In the genomic region with DNA sequence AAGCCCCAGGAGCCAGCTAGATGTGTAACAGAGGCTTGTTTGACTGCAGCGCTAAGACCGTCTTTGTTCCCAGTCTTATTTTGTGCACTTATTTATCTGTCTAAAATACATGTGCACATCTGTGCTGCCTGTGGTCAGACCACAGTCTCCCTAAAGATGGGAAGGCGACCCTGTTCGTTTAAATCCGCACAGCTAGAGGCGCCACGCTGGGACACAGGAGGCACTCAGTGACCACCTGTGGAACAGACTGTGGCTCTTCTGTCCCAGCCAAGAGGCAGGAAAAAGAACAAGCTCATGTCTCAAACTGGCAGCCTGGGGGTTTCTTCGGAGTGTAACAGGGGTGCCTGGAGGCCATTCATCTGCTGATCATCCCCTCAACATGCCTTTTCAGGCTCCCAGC, we compare ENCODE assay signal across 25 cellular contexts.
DNase-seq lines count a peak whose midpoint lies in the region; ATAC-seq, FAIRE-seq and TF ChIP-seq lines count a peak whose summit lies in the region.
"Had no signal": no experiment of that assay in that cellular context is flagged by ENCODE, and none has a peak within 500 bp of the region (broad histone marks: within the 10 kb centered on the region; RNA-seq: fewer than 3 reads in every experiment).

No MANE protein-coding gene starts in this region.

- TF ChIP-seq EP300 in transverse colon (IDR thresholded peaks at IDR 0.05; ENCODE audit: low read depth): no peak

- 80 to 100% methylated on average over 2 to 8 of the region's 8 CpGs for WGBS in transverse colon (ENCODE audit: low coverage in 1 of 2), 2 donors

- no peaks in the 10 kb centered on the region for H3K36me3 ChIP-seq in transverse colon
- H3K36me3 ChIP-seq: adrenal gland, gastroesophageal sphincter, lower lobe of right lung, Peyer's patch, spleen, thoracic aorta had no signal

- in situ Hi-C loops in transverse colon (cut with MboI; ENCODE audit: low pct_ligation_motif_present in 1 of 4, low pct_unique_long_range_greater_than_20kb in 1 of 4, low sequenced_read_pairs in 3 of 4): loop anchor here (5.0 to 25.0 kb wide), 6 partner anchors 70 to 440 kb away; partner anchors contain the start of gene FGD2 (in 1 of the 4)

- H3K4me3 Mint-ChIP-seq in activated CD4-positive, alpha-beta T cell treated with anti-CD3 and anti-CD28 coated beads for 36 hours: no peak overlapping the region
- no peak overlapping the region for H3K4me3 Mint-ChIP-seq in activated CD8-positive, alpha-beta T cell treated with anti-CD3 and anti-CD28 coated beads, Interleukin-2, amount 10 ng/mL, durations not matched to agents 7 days and 5 days
- H3K4me3 Mint-ChIP-seq in neural crest cell: no peak overlapping the region

- H3K27ac ChIP-seq in transverse colon: no peak overlapping the region
- H3K27ac ChIP-seq: adrenal gland, gastroesophageal sphincter, HL-60, lower lobe of right lung, Peyer's patch, thoracic aorta had no signal

- CTCF ChIA-PET in activated CD4-positive, alpha-beta T cell treated with anti-CD3 and anti-CD28 coated beads for 36 hours (lab: Charles Lee): interaction anchor here (0.7 to 4.1 kb wide), 4 partner anchors 10 to 476 kb away, joined by 4 to 29 read pairs (median 6); no protein-coding TSS in a partner anchor
- CTCF ChIA-PET in activated CD8-positive, alpha-beta T cell treated with anti-CD3 and anti-CD28 coated beads, Interleukin-2, amount 10 ng/mL, durations not matched to agents 7 days and 5 days (lab: Charles Lee): interaction anchor here (1.0 to 12.5 kb wide), 8 partner anchors 10 to 247 kb away, joined by 3 to 375 read pairs (median 8); no protein-coding TSS in a partner anchor

- ATAC-seq in activated CD4-positive, alpha-beta T cell treated with anti-CD3 and anti-CD28 coated beads for 36 hours: no peak
- ATAC-seq in activated CD8-positive, alpha-beta T cell treated with anti-CD3 and anti-CD28 coated beads, Interleukin-2, amount 10 ng/mL, durations not matched to agents 7 days and 5 days: no peak
- no peak for ATAC-seq in left lobe of liver
- ATAC-seq: gastroesophageal sphincter, HepG2, lower lobe of right lung had no signal

- no peak overlapping the region for H3K4me3 ChIP-seq in transverse colon
- H3K4me3 ChIP-seq: adrenal gland, gastroesophageal sphincter, lower lobe of right lung, Peyer's patch, spleen, thoracic aorta had no signal

- H3K9me3 ChIP-seq in transverse colon: no peaks in the 10 kb centered on the region
- H3K9me3 ChIP-seq: adrenal gland, gastroesophageal sphincter, lower lobe of right lung, Peyer's patch, spleen, thoracic aorta had no signal

- no peak for FAIRE-seq in GM19239 (lab: Jason Lieb, UNC)
- FAIRE-seq: A204.1, HepG2, keratinocyte had no signal

- H3K4me1 Mint-ChIP-seq in activated CD4-positive, alpha-beta T cell treated with anti-CD3 and anti-CD28 coated beads for 36 hours: peaks cover 26% of the 10 kb centered on the region
- peaks cover 56% of the 10 kb centered on the region for H3K4me1 Mint-ChIP-seq in activated CD8-positive, alpha-beta T cell treated with anti-CD3 and anti-CD28 coated beads, Interleukin-2, amount 10 ng/mL, durations not matched to agents 7 days and 5 days (ENCODE audit: low read depth)
- H3K4me1 Mint-ChIP-seq in neural crest cell: peaks cover 53% of the 10 kb centered on the region

- H3K9me3 Mint-ChIP-seq in activated CD4-positive, alpha-beta T cell treated with anti-CD3 and anti-CD28 coated beads for 36 hours (ENCODE audit: low read depth): no peaks in the 10 kb centered on the region
- H3K9me3 Mint-ChIP-seq in activated CD8-positive, alpha-beta T cell treated with anti-CD3 and anti-CD28 coated beads, Interleukin-2, amount 10 ng/mL, durations not matched to agents 7 days and 5 days (ENCODE audit: insufficient read depth): no peaks in the 10 kb centered on the region
- H3K9me3 Mint-ChIP-seq in neural crest cell: no peaks in the 10 kb centered on the region

- peaks cover 0 to 20% (median 0%) of the 10 kb centered on the region in 4 donors for H3K4me1 ChIP-seq in transverse colon

- no peak for DNase-seq in activated CD4-positive, alpha-beta T cell treated with anti-CD3 and anti-CD28 coated beads for 36 hours
- DNase-seq in activated CD4-positive, alpha-beta T cell treated with anti-CD3 and anti-CD28 coated beads for 48 hours: no peak
- peak; percentile 33 for DNase-seq in CMK (ENCODE audit: low read depth)
- no peak for DNase-seq in activated CD8-positive, alpha-beta T cell treated with anti-CD3 and anti-CD28 coated beads, Interleukin-2, amount 10 ng/mL, durations not matched to agents 7 days and 5 days
- DNase-seq in neural crest cell (ENCODE audit: low read depth, low spot score): no peak
- no peak for DNase-seq in transverse colon
- DNase-seq in GM19239 (ENCODE audit: insufficient read length, low spot score): no peak
- no peak for DNase-seq in left lobe of liver (ENCODE audit: low spot score)
- DNase-seq: activated CD4-positive, CD25-positive, alpha-beta regulatory T cell; adrenal gland; lower lobe of right lung; NCI-H2081; NCI-H446 treated with DMSO at 0.1 percent for 48 hours; Peyer's patch; retina; spleen; stimulated activated CD4-positive, alpha-beta T cell treated with anti-CD3 and anti-CD28 coated beads, Interleukin-4, amount 100 ng/mL, for 1 hour; stimulated activated naive CD4-positive, alpha-beta T cell treated with Interleukin-2 at 50 U/mL for 16 hours; T-helper 9 cell had no signal

- no peaks in the 10 kb centered on the region for H3K36me3 Mint-ChIP-seq in activated CD4-positive, alpha-beta T cell treated with anti-CD3 and anti-CD28 coated beads for 36 hours (ENCODE audit: low read depth)
- no peaks in the 10 kb centered on the region for H3K36me3 Mint-ChIP-seq in activated CD8-positive, alpha-beta T cell treated with anti-CD3 and anti-CD28 coated beads, Interleukin-2, amount 10 ng/mL, durations not matched to agents 7 days and 5 days (ENCODE audit: low read depth)
- H3K36me3 Mint-ChIP-seq in neural crest cell (ENCODE audit: low read depth): no peaks in the 10 kb centered on the region

- intact Hi-C loops in activated CD4-positive, alpha-beta T cell treated with anti-CD3 and anti-CD28 coated beads for 36 hours (cut with DNase I, micrococcal nuclease): no loop called here
- intact Hi-C loops in transverse colon (cut with DNase I; ENCODE audit: low total_unique reads): no loop called here

- H3K27me3 ChIP-seq in transverse colon: no peaks in the 10 kb centered on the region
- H3K27me3 ChIP-seq: adrenal gland, gastroesophageal sphincter, Peyer's patch had no signal

- no peak for TF ChIP-seq CTCF in neural crest cell (conservative IDR thresholded peaks at IDR 0.05)
- TF ChIP-seq CTCF in transverse colon (IDR thresholded peaks at IDR 0.05): no peak

- no peak for TF ChIP-seq POLR2A in transverse colon (IDR thresholded peaks at IDR 0.05)

- no peaks in the 10 kb centered on the region for H3K27me3 Mint-ChIP-seq in activated CD4-positive, alpha-beta T cell treated with anti-CD3 and anti-CD28 coated beads for 36 hours
- peaks cover 8% of the 10 kb centered on the region for H3K27me3 Mint-ChIP-seq in activated CD8-positive, alpha-beta T cell treated with anti-CD3 and anti-CD28 coated beads, Interleukin-2, amount 10 ng/mL, durations not matched to agents 7 days and 5 days (ENCODE audit: low read depth)
- H3K27me3 Mint-ChIP-seq in neural crest cell (ENCODE audit: low read depth): no peaks in the 10 kb centered on the region

- POLR2A ChIA-PET in activated CD4-positive, alpha-beta T cell treated with anti-CD3 and anti-CD28 coated beads for 36 hours (lab: Charles Lee): no interaction called here
- POLR2A ChIA-PET in activated CD8-positive, alpha-beta T cell treated with anti-CD3 and anti-CD28 coated beads, Interleukin-2, amount 10 ng/mL, durations not matched to agents 7 days and 5 days (lab: Charles Lee): no interaction called here

- peak overlapping the region; percentile 12 for H3K27ac Mint-ChIP-seq in activated CD4-positive, alpha-beta T cell treated with anti-CD3 and anti-CD28 coated beads for 36 hours
- peak overlapping the region; percentile 90 for H3K27ac Mint-ChIP-seq in activated CD8-positive, alpha-beta T cell treated with anti-CD3 and anti-CD28 coated beads, Interleukin-2, amount 10 ng/mL, durations not matched to agents 7 days and 5 days
- peak overlapping the region; percentile 70 for H3K27ac Mint-ChIP-seq in neural crest cell (ENCODE audit: unreplicated experiment)

Comparison
In these comparisons a context has a peak if more than half of its experiments do, and no peak if none do; other contexts are left out.
1. H3K27ac Mint-ChIP-seq: peak in every context shown above with its lines; median percentile 90 in activated CD8-positive, alpha-beta T cell treated with anti-CD3 and anti-CD28 coated beads, Interleukin-2, amount 10 ng/mL, durations not matched to agents 7 days and 5 days; 70 in neural crest cell; 12 in activated CD4-positive, alpha-beta T cell treated with anti-CD3 and anti-CD28 coated beads for 36 hours.